In the genomic region with DNA sequence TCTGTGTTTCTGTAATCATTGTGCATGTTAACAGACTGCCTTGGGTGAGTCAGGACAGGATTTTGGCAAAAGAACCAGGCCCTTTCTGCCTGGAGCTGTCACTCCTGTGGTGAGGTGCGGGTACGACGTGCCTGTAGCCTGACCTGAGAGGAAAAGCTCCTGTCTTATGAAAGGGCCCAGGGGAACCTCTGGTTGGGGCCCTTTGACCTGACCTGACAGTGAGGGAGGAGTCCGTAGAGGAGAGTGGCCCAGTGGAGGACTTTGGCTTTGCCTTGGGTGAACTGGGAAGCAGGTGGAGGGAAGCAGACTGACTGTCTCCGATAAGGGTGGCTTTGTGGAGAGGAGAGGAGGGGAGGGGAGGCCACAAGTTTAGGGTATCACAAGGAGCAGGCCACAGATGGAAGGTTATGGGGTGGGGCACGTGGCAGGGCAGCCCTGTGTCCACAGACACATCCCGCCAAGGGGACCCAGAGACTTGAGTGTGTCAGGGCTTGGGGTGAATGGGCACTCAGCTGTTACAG, we compare ENCODE assay signal across 14 cellular contexts. TPM values are rescaled to one million over a fixed set of nuclear protein-coding genes. Genes with fewer than 3 reads are reported as not detected.
DNase-seq lines count a peak whose midpoint lies in the region; ATAC-seq and TF ChIP-seq lines count a peak whose summit lies in the region.
"Had no signal": no experiment of that assay in that cellular context is flagged by ENCODE, and none has a peak within 500 bp of the region (broad histone marks: within the 10 kb centered on the region; RNA-seq: fewer than 3 reads in every experiment).

No MANE protein-coding gene starts in this region.

- peaks cover 0 to 59% (median 3%) of the 10 kb centered on the region in 3 donors for H3K4me1 ChIP-seq in gastroesophageal sphincter
- peaks cover 0 to 35% (median 27%) of the 10 kb centered on the region in 4 donors for H3K4me1 ChIP-seq in sigmoid colon

- 63% methylated on average over 5 of the region's 7 CpGs; no CpG with 5 or more reads in 1 of the 2 donors for WGBS in gastroesophageal sphincter (ENCODE audit: low coverage in 1 of 2), 2 donors
- 85 to 89% methylated on average over 7 of the region's 7 CpGs for WGBS in sigmoid colon, 2 donors

- no peak for TF ChIP-seq POLR2A in gastroesophageal sphincter (IDR thresholded peaks at IDR 0.05)
- no peak for TF ChIP-seq POLR2A in sigmoid colon (IDR thresholded peaks at IDR 0.05)

- H3K27me3 ChIP-seq in gastroesophageal sphincter (no peaks in the 10 kb centered on the region), sigmoid colon (no peaks in the 10 kb centered on the region)

- H3K9me3 ChIP-seq in gastroesophageal sphincter (no peaks in the 10 kb centered on the region), sigmoid colon (no peaks in the 10 kb centered on the region)

- H3K4me1 Mint-ChIP-seq in activated CD4-positive, alpha-beta memory T cell treated with anti-CD3 and anti-CD28 coated beads, Interleukin-2, amount 10 ng/mL, durations not matched to agents 7 days and 5 days = peaks cover 68% of the 10 kb centered on the region
- peaks cover 65% of the 10 kb centered on the region for H3K4me1 Mint-ChIP-seq in activated CD4-positive, alpha-beta memory T cell treated with anti-CD3 and anti-CD28 coated beads for 36 hours (ENCODE audit: low read depth)
- H3K4me1 Mint-ChIP-seq in activated T-helper 17 cell treated with anti-CD3 and anti-CD28 coated beads, Interleukin-2, amount 50 U/mL, for 72 hours = peaks cover 50% of the 10 kb centered on the region

- H3K27me3 Mint-ChIP-seq in activated CD4-positive, alpha-beta memory T cell treated with anti-CD3 and anti-CD28 coated beads, Interleukin-2, amount 10 ng/mL, durations not matched to agents 7 days and 5 days = no peaks in the 10 kb centered on the region
- H3K27me3 Mint-ChIP-seq in activated CD4-positive, alpha-beta memory T cell treated with anti-CD3 and anti-CD28 coated beads for 36 hours = no peaks in the 10 kb centered on the region
- H3K27me3 Mint-ChIP-seq in activated T-helper 17 cell treated with anti-CD3 and anti-CD28 coated beads, Interleukin-2, amount 50 U/mL, for 72 hours = no peaks in the 10 kb centered on the region
- H3K27me3 Mint-ChIP-seq: activated B cell treated with CpG ODN at 0.5 μM for 24 hours; CD4-positive, alpha-beta memory T cell; memory B cell had no signal

- CTCF ChIA-PET in activated CD4-positive, alpha-beta memory T cell treated with anti-CD3 and anti-CD28 coated beads, Interleukin-2, amount 10 ng/mL, durations not matched to agents 7 days and 5 days (lab: Charles Lee) = no interaction called here
- CTCF ChIA-PET in activated CD4-positive, alpha-beta memory T cell treated with anti-CD3 and anti-CD28 coated beads for 36 hours (lab: Charles Lee) = no interaction called here

- peak overlapping the region; percentile 24 for H3K27ac Mint-ChIP-seq in activated CD4-positive, alpha-beta memory T cell treated with anti-CD3 and anti-CD28 coated beads, Interleukin-2, amount 10 ng/mL, durations not matched to agents 7 days and 5 days
- H3K27ac Mint-ChIP-seq in activated CD4-positive, alpha-beta memory T cell treated with anti-CD3 and anti-CD28 coated beads for 36 hours = no peak overlapping the region
- H3K27ac Mint-ChIP-seq in activated T-helper 17 cell treated with anti-CD3 and anti-CD28 coated beads, Interleukin-2, amount 50 U/mL, for 72 hours = peak overlapping the region; percentile 52
- H3K27ac Mint-ChIP-seq: activated B cell treated with CpG ODN at 0.5 μM for 24 hours, memory B cell had no signal

- peaks cover 77% of the 10 kb centered on the region for H3K36me3 Mint-ChIP-seq in activated CD4-positive, alpha-beta memory T cell treated with anti-CD3 and anti-CD28 coated beads, Interleukin-2, amount 10 ng/mL, durations not matched to agents 7 days and 5 days (ENCODE audit: low read depth)
- peaks cover 57% of the 10 kb centered on the region for H3K36me3 Mint-ChIP-seq in activated CD4-positive, alpha-beta memory T cell treated with anti-CD3 and anti-CD28 coated beads for 36 hours
- peaks cover 100% of the 10 kb centered on the region for H3K36me3 Mint-ChIP-seq in activated T-helper 17 cell treated with anti-CD3 and anti-CD28 coated beads, Interleukin-2, amount 50 U/mL, for 72 hours (ENCODE audit: low read depth)

- no peak for ATAC-seq in activated T-helper 17 cell treated with anti-CD3 and anti-CD28 coated beads, Interleukin-2, amount 50 U/mL, for 72 hours (replicated peaks)
- ATAC-seq in gastroesophageal sphincter = peak; percentile 59
- ATAC-seq in GM19467 (IDR thresholded peaks at IDR 0.05; ENCODE audit: unreplicated experiment) = no peak
- ATAC-seq in HG02885 (IDR thresholded peaks at IDR 0.05; ENCODE audit: poor library complexity, unreplicated experiment) = no peak
- ATAC-seq: HCT116 had no signal

- H3K4me3 Mint-ChIP-seq in activated CD4-positive, alpha-beta memory T cell treated with anti-CD3 and anti-CD28 coated beads, Interleukin-2, amount 10 ng/mL, durations not matched to agents 7 days and 5 days = no peak overlapping the region
- no peak overlapping the region for H3K4me3 Mint-ChIP-seq in activated CD4-positive, alpha-beta memory T cell treated with anti-CD3 and anti-CD28 coated beads for 36 hours
- H3K4me3 Mint-ChIP-seq in activated T-helper 17 cell treated with anti-CD3 and anti-CD28 coated beads, Interleukin-2, amount 50 U/mL, for 72 hours = peak overlapping the region; percentile 26
- H3K4me3 Mint-ChIP-seq: activated B cell treated with CpG ODN at 0.5 μM for 24 hours; CD4-positive, alpha-beta memory T cell; memory B cell had no signal

- no peaks in the 10 kb centered on the region for H3K9me3 Mint-ChIP-seq in activated CD4-positive, alpha-beta memory T cell treated with anti-CD3 and anti-CD28 coated beads, Interleukin-2, amount 10 ng/mL, durations not matched to agents 7 days and 5 days
- no peaks in the 10 kb centered on the region for H3K9me3 Mint-ChIP-seq in activated CD4-positive, alpha-beta memory T cell treated with anti-CD3 and anti-CD28 coated beads for 36 hours
- peaks cover 4% of the 10 kb centered on the region for H3K9me3 Mint-ChIP-seq in activated T-helper 17 cell treated with anti-CD3 and anti-CD28 coated beads, Interleukin-2, amount 50 U/mL, for 72 hours
- H3K9me3 Mint-ChIP-seq: activated B cell treated with CpG ODN at 0.5 μM for 24 hours; CD4-positive, alpha-beta memory T cell; memory B cell had no signal

- peak overlapping the region in 3 of 4 donors; percentile 56 to 63 (median 60) for H3K27ac ChIP-seq in gastroesophageal sphincter
- peak overlapping the region; percentile 33 to 54 (median 38) for H3K27ac ChIP-seq in sigmoid colon

- no peak for DNase-seq in activated CD4-positive, alpha-beta memory T cell treated with anti-CD3 and anti-CD28 coated beads, Interleukin-2, amount 10 ng/mL, durations not matched to agents 7 days and 5 days
- DNase-seq in activated CD4-positive, alpha-beta memory T cell treated with anti-CD3 and anti-CD28 coated beads for 36 hours = no peak
- DNase-seq in sigmoid colon (peak; percentile 62), NCI-H1436 treated with DMSO at 0.1 percent for 48 hours (lab: John Stamatoyannopoulos, UW) (no peak)
- DNase-seq: activated B cell treated with CpG ODN at 0.5 μM for 24 hours; activated CD8-positive, alpha-beta memory T cell treated with anti-CD3 and anti-CD28 coated beads, Interleukin-2, amount 50 U/mL, for 4 hours; CD4-positive, alpha-beta memory T cell; stimulated activated naive CD4-positive, alpha-beta T cell had no signal

- TF ChIP-seq EP300 in gastroesophageal sphincter (IDR thresholded peaks at IDR 0.05) (no peak), sigmoid colon (IDR thresholded peaks at IDR 0.05) (no peak)

- intact Hi-C loops in activated CD4-positive, alpha-beta memory T cell treated with anti-CD3 and anti-CD28 coated beads for 36 hours (cut with micrococcal nuclease) = no loop called here
- intact Hi-C loops in sigmoid colon (cut with DNase I) = no loop called here

- POLR2A ChIA-PET in activated CD4-positive, alpha-beta memory T cell treated with anti-CD3 and anti-CD28 coated beads, Interleukin-2, amount 10 ng/mL, durations not matched to agents 7 days and 5 days (lab: Charles Lee) = interaction anchor here (0.9 to 8.3 kb wide), 3 partner anchors 9 to 21 kb away, joined by 3 to 51 read pairs (median 4); no protein-coding TSS in a partner anchor
- POLR2A ChIA-PET in activated CD4-positive, alpha-beta memory T cell treated with anti-CD3 and anti-CD28 coated beads for 36 hours (lab: Charles Lee) = no interaction called here

- H3K36me3 ChIP-seq in gastroesophageal sphincter (peaks cover 0 to 4% of the 10 kb centered on the region in 2 donors), sigmoid colon (peaks cover 0 to 7% (median 0%) of the 10 kb centered on the region in 4 donors)

- H3K4me3 ChIP-seq in gastroesophageal sphincter = no peak overlapping the region
- no peak overlapping the region for H3K4me3 ChIP-seq in sigmoid colon

- TF ChIP-seq CTCF in gastroesophageal sphincter (IDR thresholded peaks at IDR 0.05) (no peak), sigmoid colon (IDR thresholded peaks at IDR 0.05) (no peak)

RNA-seq across cellular contexts. Expression of gene PFKP, which starts 6.9 kb away (rescaled TPM):
- total RNA-seq in activated CD4-positive, alpha-beta memory T cell treated with anti-CD3 and anti-CD28 coated beads, Interleukin-2, amount 10 ng/mL, durations not matched to agents 7 days and 5 days = 100 to 1,000 TPM; 214 to 215 TPM
- 100 to 1,000 TPM; 175 to 176 TPM for total RNA-seq in activated CD4-positive, alpha-beta memory T cell treated with anti-CD3 and anti-CD28 coated beads for 36 hours
- total RNA-seq in activated T-helper 17 cell treated with anti-CD3 and anti-CD28 coated beads, Interleukin-2, amount 50 U/mL, for 72 hours = 100 to 1,000 TPM; 349 TPM
- 100 to 1,000 TPM in 3 of 4 donors, 10 to 100 TPM in 1; 64.3 to 261 (median 107) TPM for total RNA-seq in gastroesophageal sphincter
- total RNA-seq in sigmoid colon = 10 to 100 TPM; 27.5 to 94.7 (median 58.4) TPM
- 100 to 1,000 TPM in 1 of 3 donors, 10 to 100 TPM in 2; 26.4 to 105 (median 40.2) TPM for polyA plus RNA-seq in sigmoid colon
